In the genomic region with DNA sequence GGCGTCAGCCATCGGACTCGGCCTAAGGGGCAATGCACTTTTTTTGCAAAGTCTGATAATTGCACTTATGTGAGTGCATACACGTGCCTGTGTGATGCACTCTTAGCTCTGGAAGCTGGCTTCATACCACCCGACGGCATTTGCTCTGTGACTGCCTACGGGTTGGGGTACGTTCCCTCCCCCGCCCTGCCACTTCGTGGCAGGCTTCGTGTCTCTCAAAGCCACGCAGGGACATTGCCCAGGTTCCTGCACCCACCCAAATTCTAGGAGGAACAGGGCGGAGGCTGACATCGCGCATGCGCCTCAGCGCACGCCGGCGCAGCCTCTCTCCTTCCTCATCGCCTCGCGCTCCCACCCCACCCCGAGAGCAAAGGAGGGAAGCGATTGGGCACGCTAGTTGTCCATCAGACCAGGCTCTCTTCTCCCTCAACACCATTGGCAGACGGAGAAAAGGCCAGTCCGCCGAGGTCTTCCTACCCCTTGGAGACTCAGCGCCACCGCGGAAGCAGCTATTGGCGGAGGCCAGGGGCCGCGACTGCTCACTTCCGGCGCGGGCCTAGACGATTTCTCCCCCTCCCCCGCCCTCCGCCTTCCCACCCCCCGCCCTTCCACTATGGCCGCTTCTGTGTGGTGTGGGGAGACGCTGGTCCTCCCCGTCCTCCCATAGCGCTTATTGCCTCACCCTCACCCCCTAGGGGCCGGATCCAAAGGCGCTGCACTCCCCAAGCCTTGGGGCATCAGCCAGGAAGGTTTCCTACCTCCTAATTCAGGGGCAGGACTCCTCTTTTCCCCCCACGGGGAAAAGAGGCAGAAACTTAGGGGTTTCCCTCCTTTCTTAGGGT, we compare ENCODE assay signal across 1 cellular context.
TF ChIP-seq lines count a peak whose summit lies in the region.

A gene with protein sequence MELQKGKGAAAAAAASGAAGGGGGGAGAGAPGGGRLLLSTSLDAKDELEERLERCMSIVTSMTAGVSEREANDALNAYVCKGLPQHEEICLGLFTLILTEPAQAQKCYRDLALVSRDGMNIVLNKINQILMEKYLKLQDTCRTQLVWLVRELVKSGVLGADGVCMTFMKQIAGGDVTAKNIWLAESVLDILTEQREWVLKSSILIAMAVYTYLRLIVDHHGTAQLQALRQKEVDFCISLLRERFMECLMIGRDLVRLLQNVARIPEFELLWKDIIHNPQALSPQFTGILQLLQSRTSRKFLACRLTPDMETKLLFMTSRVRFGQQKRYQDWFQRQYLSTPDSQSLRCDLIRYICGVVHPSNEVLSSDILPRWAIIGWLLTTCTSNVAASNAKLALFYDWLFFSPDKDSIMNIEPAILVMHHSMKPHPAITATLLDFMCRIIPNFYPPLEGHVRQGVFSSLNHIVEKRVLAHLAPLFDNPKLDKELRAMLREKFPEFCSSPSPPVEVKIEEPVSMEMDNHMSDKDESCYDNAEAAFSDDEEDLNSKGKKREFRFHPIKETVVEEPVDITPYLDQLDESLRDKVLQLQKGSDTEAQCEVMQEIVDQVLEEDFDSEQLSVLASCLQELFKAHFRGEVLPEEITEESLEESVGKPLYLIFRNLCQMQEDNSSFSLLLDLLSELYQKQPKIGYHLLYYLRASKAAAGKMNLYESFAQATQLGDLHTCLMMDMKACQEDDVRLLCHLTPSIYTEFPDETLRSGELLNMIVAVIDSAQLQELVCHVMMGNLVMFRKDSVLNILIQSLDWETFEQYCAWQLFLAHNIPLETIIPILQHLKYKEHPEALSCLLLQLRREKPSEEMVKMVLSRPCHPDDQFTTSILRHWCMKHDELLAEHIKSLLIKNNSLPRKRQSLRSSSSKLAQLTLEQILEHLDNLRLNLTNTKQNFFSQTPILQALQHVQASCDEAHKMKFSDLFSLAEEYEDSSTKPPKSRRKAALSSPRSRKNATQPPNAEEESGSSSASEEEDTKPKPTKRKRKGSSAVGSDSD (plus strand): TSS at position 588 of the 842 bp plus-strand sequence. CDS start 585 bp downstream, outside the sequence.

TF ChIP-seq in K562, 482 proteins besides CTCF, POLR2A, EP300 and RAD21 (continued from another document and continues in another):
- TF ChIP-seq, protein P1, sequence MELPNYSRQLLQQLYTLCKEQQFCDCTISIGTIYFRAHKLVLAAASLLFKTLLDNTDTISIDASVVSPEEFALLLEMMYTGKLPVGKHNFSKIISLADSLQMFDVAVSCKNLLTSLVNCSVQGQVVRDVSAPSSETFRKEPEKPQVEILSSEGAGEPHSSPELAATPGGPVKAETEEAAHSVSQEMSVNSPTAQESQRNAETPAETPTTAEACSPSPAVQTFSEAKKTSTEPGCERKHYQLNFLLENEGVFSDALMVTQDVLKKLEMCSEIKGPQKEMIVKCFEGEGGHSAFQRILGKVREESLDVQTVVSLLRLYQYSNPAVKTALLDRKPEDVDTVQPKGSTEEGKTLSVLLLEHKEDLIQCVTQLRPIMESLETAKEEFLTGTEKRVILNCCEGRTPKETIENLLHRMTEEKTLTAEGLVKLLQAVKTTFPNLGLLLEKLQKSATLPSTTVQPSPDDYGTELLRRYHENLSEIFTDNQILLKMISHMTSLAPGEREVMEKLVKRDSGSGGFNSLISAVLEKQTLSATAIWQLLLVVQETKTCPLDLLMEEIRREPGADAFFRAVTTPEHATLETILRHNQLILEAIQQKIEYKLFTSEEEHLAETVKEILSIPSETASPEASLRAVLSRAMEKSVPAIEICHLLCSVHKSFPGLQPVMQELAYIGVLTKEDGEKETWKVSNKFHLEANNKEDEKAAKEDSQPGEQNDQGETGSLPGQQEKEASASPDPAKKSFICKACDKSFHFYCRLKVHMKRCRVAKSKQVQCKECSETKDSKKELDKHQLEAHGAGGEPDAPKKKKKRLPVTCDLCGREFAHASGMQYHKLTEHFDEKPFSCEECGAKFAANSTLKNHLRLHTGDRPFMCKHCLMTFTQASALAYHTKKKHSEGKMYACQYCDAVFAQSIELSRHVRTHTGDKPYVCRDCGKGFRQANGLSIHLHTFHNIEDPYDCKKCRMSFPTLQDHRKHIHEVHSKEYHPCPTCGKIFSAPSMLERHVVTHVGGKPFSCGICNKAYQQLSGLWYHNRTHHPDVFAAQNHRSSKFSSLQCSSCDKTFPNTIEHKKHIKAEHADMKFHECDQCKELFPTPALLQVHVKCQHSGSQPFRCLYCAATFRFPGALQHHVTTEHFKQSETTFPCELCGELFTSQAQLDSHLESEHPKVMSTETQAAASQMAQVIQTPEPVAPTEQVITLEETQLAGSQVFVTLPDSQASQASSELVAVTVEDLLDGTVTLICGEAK (IDR thresholded peaks at IDR 0.05): peak; percentile 90
- TF ChIP-seq, protein P1 (CRISPR knock-in tag; IDR thresholded peaks at IDR 0.05): no peak
- no peak; the same call in 1 of the 2 replicates for TF ChIP-seq SMARCA5 (IDR thresholded peaks at IDR 0.05)
- TF ChIP-seq ZFX (CRISPR knock-in tag; IDR thresholded peaks at IDR 0.05): no peak
- peak; percentile 77 for TF ChIP-seq CXXC5 (CRISPR knock-in tag; IDR thresholded peaks at IDR 0.05)
- TF ChIP-seq TCFL5 (CRISPR knock-in tag; conservative IDR thresholded peaks at IDR 0.05): no peak
- no peak for TF ChIP-seq RBM14 (IDR thresholded peaks at IDR 0.05; ENCODE audit: borderline replicate concordance, insufficient read depth, low read depth, low read length)
- 0 out of 2 replicates have a peak, but pooled peaks have one; percentile 37 for TF ChIP-seq ELF2 (CRISPR knock-in tag; IDR thresholded peaks at IDR 0.05)
- no peak for TF ChIP-seq SOX6 (IDR thresholded peaks at IDR 0.05)
- TF ChIP-seq, protein P2, sequence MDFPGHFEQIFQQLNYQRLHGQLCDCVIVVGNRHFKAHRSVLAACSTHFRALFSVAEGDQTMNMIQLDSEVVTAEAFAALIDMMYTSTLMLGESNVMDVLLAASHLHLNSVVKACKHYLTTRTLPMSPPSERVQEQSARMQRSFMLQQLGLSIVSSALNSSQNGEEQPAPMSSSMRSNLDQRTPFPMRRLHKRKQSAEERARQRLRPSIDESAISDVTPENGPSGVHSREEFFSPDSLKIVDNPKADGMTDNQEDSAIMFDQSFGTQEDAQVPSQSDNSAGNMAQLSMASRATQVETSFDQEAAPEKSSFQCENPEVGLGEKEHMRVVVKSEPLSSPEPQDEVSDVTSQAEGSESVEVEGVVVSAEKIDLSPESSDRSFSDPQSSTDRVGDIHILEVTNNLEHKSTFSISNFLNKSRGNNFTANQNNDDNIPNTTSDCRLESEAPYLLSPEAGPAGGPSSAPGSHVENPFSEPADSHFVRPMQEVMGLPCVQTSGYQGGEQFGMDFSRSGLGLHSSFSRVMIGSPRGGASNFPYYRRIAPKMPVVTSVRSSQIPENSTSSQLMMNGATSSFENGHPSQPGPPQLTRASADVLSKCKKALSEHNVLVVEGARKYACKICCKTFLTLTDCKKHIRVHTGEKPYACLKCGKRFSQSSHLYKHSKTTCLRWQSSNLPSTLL (IDR thresholded peaks at IDR 0.05): no peak
- TF ChIP-seq, protein P3, sequence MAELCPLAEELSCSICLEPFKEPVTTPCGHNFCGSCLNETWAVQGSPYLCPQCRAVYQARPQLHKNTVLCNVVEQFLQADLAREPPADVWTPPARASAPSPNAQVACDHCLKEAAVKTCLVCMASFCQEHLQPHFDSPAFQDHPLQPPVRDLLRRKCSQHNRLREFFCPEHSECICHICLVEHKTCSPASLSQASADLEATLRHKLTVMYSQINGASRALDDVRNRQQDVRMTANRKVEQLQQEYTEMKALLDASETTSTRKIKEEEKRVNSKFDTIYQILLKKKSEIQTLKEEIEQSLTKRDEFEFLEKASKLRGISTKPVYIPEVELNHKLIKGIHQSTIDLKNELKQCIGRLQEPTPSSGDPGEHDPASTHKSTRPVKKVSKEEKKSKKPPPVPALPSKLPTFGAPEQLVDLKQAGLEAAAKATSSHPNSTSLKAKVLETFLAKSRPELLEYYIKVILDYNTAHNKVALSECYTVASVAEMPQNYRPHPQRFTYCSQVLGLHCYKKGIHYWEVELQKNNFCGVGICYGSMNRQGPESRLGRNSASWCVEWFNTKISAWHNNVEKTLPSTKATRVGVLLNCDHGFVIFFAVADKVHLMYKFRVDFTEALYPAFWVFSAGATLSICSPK (IDR thresholded peaks at IDR 0.05; ENCODE audit: borderline replicate concordance): no peak
- TF ChIP-seq, protein P4, sequence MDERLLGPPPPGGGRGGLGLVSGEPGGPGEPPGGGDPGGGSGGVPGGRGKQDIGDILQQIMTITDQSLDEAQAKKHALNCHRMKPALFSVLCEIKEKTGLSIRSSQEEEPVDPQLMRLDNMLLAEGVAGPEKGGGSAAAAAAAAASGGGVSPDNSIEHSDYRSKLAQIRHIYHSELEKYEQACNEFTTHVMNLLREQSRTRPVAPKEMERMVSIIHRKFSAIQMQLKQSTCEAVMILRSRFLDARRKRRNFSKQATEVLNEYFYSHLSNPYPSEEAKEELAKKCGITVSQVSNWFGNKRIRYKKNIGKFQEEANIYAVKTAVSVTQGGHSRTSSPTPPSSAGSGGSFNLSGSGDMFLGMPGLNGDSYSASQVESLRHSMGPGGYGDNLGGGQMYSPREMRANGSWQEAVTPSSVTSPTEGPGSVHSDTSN (CRISPR knock-in tag; IDR thresholded peaks at IDR 0.05; ENCODE audit: low read depth): peak; percentile 80
- TF ChIP-seq, protein P4 (tag; conservative IDR thresholded peaks at IDR 0.05; ENCODE audit: low read depth): peak; percentile 97
- no peak for TF ChIP-seq RCOR1 (IDR thresholded peaks at IDR 0.05; ENCODE audit: borderline replicate concordance in 1 of 2, low read depth in 2 of 2, low read length in 2 of 2)
- no peak for TF ChIP-seq SMARCC2 (IDR thresholded peaks at IDR 0.05; ENCODE audit: low read depth)
- no peak for TF ChIP-seq ZNF184 (CRISPR knock-in tag; IDR thresholded peaks at IDR 0.05)
- no peak for TF ChIP-seq FIP1L1 (IDR thresholded peaks at IDR 0.05; ENCODE audit: low read depth, low read length, poor library complexity, severe bottlenecking)
- TF ChIP-seq SP1 (CRISPR knock-in tag; IDR thresholded peaks at IDR 0.05): no peak
- TF ChIP-seq MYC (IDR thresholded peaks at IDR 0.05; ENCODE audit: low read depth, low read length): peak; percentile 73
- TF ChIP-seq MYC (CRISPR knock-in tag; IDR thresholded peaks at IDR 0.05; ENCODE audit: borderline replicate concordance, low read depth): peak; percentile 84; the same call in 1 of the 2 replicates
- TF ChIP-seq CAMTA2 (CRISPR knock-in tag; conservative IDR thresholded peaks at IDR 0.05): no peak
- no peak for TF ChIP-seq SMC3 (conservative IDR thresholded peaks at IDR 0.05; ENCODE audit: insufficient read depth, low read depth, low read length)
- TF ChIP-seq, protein P5, sequence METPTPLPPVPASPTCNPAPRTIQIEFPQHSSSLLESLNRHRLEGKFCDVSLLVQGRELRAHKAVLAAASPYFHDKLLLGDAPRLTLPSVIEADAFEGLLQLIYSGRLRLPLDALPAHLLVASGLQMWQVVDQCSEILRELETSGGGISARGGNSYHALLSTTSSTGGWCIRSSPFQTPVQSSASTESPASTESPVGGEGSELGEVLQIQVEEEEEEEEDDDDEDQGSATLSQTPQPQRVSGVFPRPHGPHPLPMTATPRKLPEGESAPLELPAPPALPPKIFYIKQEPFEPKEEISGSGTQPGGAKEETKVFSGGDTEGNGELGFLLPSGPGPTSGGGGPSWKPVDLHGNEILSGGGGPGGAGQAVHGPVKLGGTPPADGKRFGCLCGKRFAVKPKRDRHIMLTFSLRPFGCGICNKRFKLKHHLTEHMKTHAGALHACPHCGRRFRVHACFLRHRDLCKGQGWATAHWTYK (CRISPR knock-in tag; IDR thresholded peaks at IDR 0.05): peak; percentile 97
- no peak for TF ChIP-seq SMAD2 (IDR thresholded peaks at IDR 0.05; ENCODE audit: low read depth, low read length)
- TF ChIP-seq SRSF3 (IDR thresholded peaks at IDR 0.05; ENCODE audit: insufficient read depth, low read length): no peak
- peak; percentile 69; the same call in 1 of the 2 replicates for TF ChIP-seq ZNF668 (CRISPR knock-in tag; IDR thresholded peaks at IDR 0.05)
- TF ChIP-seq CHCHD3 (CRISPR knock-in tag; IDR thresholded peaks at IDR 0.05): no peak
- TF ChIP-seq, protein P6, sequence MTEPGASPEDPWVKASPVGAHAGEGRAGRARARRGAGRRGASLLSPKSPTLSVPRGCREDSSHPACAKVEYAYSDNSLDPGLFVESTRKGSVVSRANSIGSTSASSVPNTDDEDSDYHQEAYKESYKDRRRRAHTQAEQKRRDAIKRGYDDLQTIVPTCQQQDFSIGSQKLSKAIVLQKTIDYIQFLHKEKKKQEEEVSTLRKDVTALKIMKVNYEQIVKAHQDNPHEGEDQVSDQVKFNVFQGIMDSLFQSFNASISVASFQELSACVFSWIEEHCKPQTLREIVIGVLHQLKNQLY (CRISPR knock-in tag; conservative IDR thresholded peaks at IDR 0.05): no peak
